19 cellular contexts compared by ENCODE assay signal in genomic region chr7:152315845-152316244, GRCh38.
"Had no signal": no experiment of that assay in that cellular context is flagged by ENCODE, and none has a peak within 500 bp of the region (broad histone marks: within the 10 kb centered on the region; RNA-seq: fewer than 3 reads in every experiment).

No MANE protein-coding gene starts in this region.

- H3K4me3 Mint-ChIP-seq: neural progenitor cell; stimulated activated naive B cell treated with anti-CD40 and anti-IgM and Interleukin-4, amounts not matched to agents 10 μg/mL and 1 μg/mL and 100 μg/mL, for 72 hours; stimulated activated naive CD8-positive, alpha-beta T cell treated with anti-CD3 and anti-CD28 coated beads, Interleukin-15, amount 100 ng/mL, for 72 hours had no signal

- H3K27ac Mint-ChIP-seq: neural progenitor cell; stimulated activated naive B cell treated with anti-CD40 and anti-IgM and Interleukin-4, amounts not matched to agents 10 μg/mL and 1 μg/mL and 100 μg/mL, for 72 hours had no signal

- H3K4me1 Mint-ChIP-seq: neural progenitor cell had no signal

- H3K9me3 ChIP-seq: esophagus squamous epithelium, gastroesophageal sphincter, spleen, thoracic aorta, transverse colon had no signal

- H3K27me3 Mint-ChIP-seq: naive thymus-derived CD4-positive, alpha-beta T cell; stimulated activated naive B cell treated with anti-CD40 and anti-IgM and Interleukin-4, amounts not matched to agents 10 μg/mL and 1 μg/mL and 100 μg/mL, for 72 hours; stimulated activated naive CD8-positive, alpha-beta T cell treated with anti-CD3 and anti-CD28 coated beads, Interleukin-15, amount 100 ng/mL, for 72 hours had no signal

- DNase-seq: cerebellar nuclear complex; dermis blood vessel endothelial cell; esophagus squamous epithelium; foreskin fibroblast; left colon; mesendoderm; naive thymus-derived CD4-positive, alpha-beta T cell; occipital lobe; spleen; stimulated activated CD4-positive, alpha-beta T cell treated with anti-CD3 and anti-CD28 coated beads, Interleukin-15, amount 100 ng/mL, for 24 hours; stimulated activated CD4-positive, alpha-beta T cell treated with anti-CD3 and anti-CD28 coated beads, Interleukin-1b, Interleukin-23, amount 100 ng/mL, for 48 hours; stimulated activated CD4-positive, alpha-beta T cell treated with anti-CD3 and anti-CD28 coated beads, Interleukin-4, amount 100 ng/mL, for 24 hours; stimulated activated naive B cell treated with anti-CD40 and anti-IgM and Interleukin-4, amounts not matched to agents 10 μg/mL and 1 μg/mL and 100 μg/mL, for 72 hours; stimulated activated naive CD8-positive, alpha-beta T cell treated with anti-CD3 and anti-CD28 coated beads, Interleukin-15, amount 100 ng/mL, for 72 hours; transverse colon had no signal

- H3K9me3 Mint-ChIP-seq: naive thymus-derived CD4-positive, alpha-beta T cell; stimulated activated naive CD8-positive, alpha-beta T cell treated with anti-CD3 and anti-CD28 coated beads, Interleukin-15, amount 100 ng/mL, for 72 hours had no signal

- ATAC-seq: gastroesophageal sphincter; left colon; naive thymus-derived CD4-positive, alpha-beta T cell; sciatic nerve; stimulated activated naive B cell treated with anti-CD40 and anti-IgM and Interleukin-4, amounts not matched to agents 10 μg/mL and 1 μg/mL and 100 μg/mL, for 72 hours; stimulated activated naive CD8-positive, alpha-beta T cell treated with anti-CD3 and anti-CD28 coated beads, Interleukin-15, amount 100 ng/mL, for 72 hours had no signal
